In genomic region chr10:85617751-85618150, GRCh38 we compare ENCODE assay signal across 6 cellular contexts.
"Had no signal": no experiment of that assay in that cellular context is flagged by ENCODE, and none has a peak within 500 bp of the region (broad histone marks: within the 10 kb centered on the region; RNA-seq: fewer than 3 reads in every experiment).

No MANE protein-coding gene starts in this region.

- H3K9ac ChIP-seq: GM23248 had no signal

- H2AFZ ChIP-seq: GM23248 had no signal

- DNase-seq: GM23248, GOT3, H7, IMR-90 had no signal

- H3K4me3 ChIP-seq: GM23248, HAP-1 had no signal

- H3K9me3 ChIP-seq: HAP-1 had no signal

- H3K4me1 ChIP-seq: HAP-1 had no signal

- ATAC-seq: HCT116 had no signal

- H3K36me3 ChIP-seq: HAP-1 had no signal

- H3K27ac ChIP-seq: GM23248 had no signal
